ENCODE assay signal across 8 cellular contexts in the genomic region with DNA sequence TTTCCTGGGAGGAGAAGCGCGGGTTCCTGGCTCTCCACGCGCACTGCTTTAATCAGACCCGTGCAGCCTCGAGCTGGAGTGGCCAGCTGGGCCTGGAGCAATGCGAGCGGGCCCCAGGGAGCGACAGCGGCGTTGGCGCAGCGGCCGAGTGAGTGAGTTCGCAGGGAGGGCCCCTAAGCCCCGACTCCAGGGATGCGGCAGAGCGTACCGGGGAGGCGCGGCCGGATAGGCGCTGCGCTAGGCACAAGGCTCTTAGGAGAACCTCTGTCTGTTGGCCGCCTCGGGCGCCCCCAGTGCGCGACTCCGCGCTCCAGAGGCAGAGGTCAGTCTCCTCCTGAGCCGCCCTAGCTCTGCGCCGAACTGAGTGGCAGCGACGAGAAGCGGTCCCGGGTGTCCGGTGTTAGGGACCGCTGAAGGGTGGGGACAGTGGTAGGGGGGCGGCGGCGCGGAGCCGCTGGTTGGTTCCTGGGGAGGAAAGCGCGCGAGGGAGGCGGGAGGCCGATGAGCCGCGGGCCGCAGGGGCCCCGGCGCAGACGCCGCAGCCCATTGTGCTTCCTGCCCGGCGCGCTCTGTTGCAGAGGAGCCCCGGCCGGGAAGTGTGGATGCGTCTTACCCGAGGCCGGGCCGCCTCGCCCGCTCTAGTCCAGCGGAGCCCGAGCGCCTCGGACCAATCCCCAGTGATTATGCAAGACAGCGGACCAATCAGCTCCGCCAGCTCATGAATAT. TPM values are rescaled to one million over a fixed set of nuclear protein-coding genes. Genes with fewer than 3 reads are reported as not detected.
DNase-seq lines count a peak whose midpoint lies in the region; ATAC-seq, FAIRE-seq and TF ChIP-seq lines count a peak whose summit lies in the region.

No MANE protein-coding gene starts in this region.

- H3K36me3 ChIP-seq in PC-3 (ENCODE audit: low read depth, low read length) (no peaks in the 10 kb centered on the region), adrenal gland (replicated peaks in 1 of 2) (no peaks in the 10 kb centered on the region), heart right ventricle (peaks cover 0 to 7% (median 0%) of the 10 kb centered on the region in 9 donors), pancreas (no peaks in the 10 kb centered on the region)

- H3K4me3 ChIP-seq in PC-3 (ENCODE audit: low read length) = peak overlapping the region; percentile 94
- H3K4me3 ChIP-seq in adrenal gland = peak overlapping the region in 2 of 4 donors; percentile 27 to 43
- peak overlapping the region; percentile 17 to 62 (median 48) for H3K4me3 ChIP-seq in heart right ventricle
- peak overlapping the region in 3 of 4 donors; percentile 7 to 51 (median 11) for H3K4me3 ChIP-seq in pancreas

- FAIRE-seq in pancreas (lab: Jason Lieb, UNC) = no peak

- H3K9me3 Mint-ChIP-seq in activated CD4-positive, alpha-beta T cell treated with anti-CD3 and anti-CD28 coated beads for 36 hours (ENCODE audit: low read depth) = no peaks in the 10 kb centered on the region

- intact Hi-C loops in activated CD4-positive, alpha-beta T cell treated with anti-CD3 and anti-CD28 coated beads for 36 hours (cut with DNase I, micrococcal nuclease) = loop anchor here (1.0 to 10.0 kb wide), 6 partner anchors 8 to 1370 kb away; partner anchors contain the start of genes GAD1 (in 2 of the 2), SP5 (in 2 of the 2) and DLX2 (in 1 of the 2)
- intact Hi-C loops in PC-3 (cut with micrococcal nuclease) (loop anchor here (1.0 to 2.0 kb wide), 3 partner anchors 9 to 46 kb away; no protein-coding TSS in a partner anchor), adrenal gland (cut with DNase I) (no loop called here), heart right ventricle (cut with DNase I) (no loop called here), pancreas (cut with DNase I) (no loop called here)

- no peaks in the 10 kb centered on the region for H3K9me2 ChIP-seq in PC-3 (replicated peaks; ENCODE audit: low read length)

- H3K9me3 ChIP-seq in PC-3 (ENCODE audit: low read length) (no peaks in the 10 kb centered on the region), adrenal gland (replicated peaks in 1 of 3) (no peaks in the 10 kb centered on the region), heart right ventricle (no peaks in the 10 kb centered on the region), pancreas (no peaks in the 10 kb centered on the region)

- peak overlapping the region; percentile 100 for H3K4me2 ChIP-seq in PC-3 (ENCODE audit: low read length)

- H3F3A ChIP-seq in PC-3 (ENCODE audit: low read length, unreplicated experiment) = peaks cover 3% of the 10 kb centered on the region

- no peak overlapping the region for H3K27ac Mint-ChIP-seq in activated CD4-positive, alpha-beta T cell treated with anti-CD3 and anti-CD28 coated beads for 36 hours

- WGBS in adrenal gland, 4 donors = 1 to 2% (median 2%) methylated on average over 9 to 74 of the region's 74 CpGs
- 0 to 1% methylated on average over 64 to 74 of the region's 74 CpGs for WGBS in heart right ventricle, 2 donors
- 2 to 4% methylated on average over 59 to 74 of the region's 74 CpGs for WGBS in pancreas, 2 donors

- H2AFZ ChIP-seq in PC-3 (ENCODE audit: low read length) = peak overlapping the region; percentile 78

- H3K27me3 ChIP-seq in PC-3 (ENCODE audit: low read length) (no peaks in the 10 kb centered on the region), adrenal gland (peaks cover 96% of the 10 kb centered on the region), heart right ventricle (peaks cover 72 to 100% (median 100%) of the 10 kb centered on the region in 7 donors), pancreas (peaks cover 3 to 92% (median 36%) of the 10 kb centered on the region in 4 donors)

- H3K27ac ChIP-seq in PC-3 (ENCODE audit: low read length) = peak overlapping the region; percentile 60
- peak overlapping the region in 1 of 5 donors; percentile 19 for H3K27ac ChIP-seq in adrenal gland
- H3K27ac ChIP-seq in heart right ventricle = no peak overlapping the region
- no peak overlapping the region for H3K27ac ChIP-seq in pancreas

- no peak for TF ChIP-seq POLR2A in adrenal gland (IDR thresholded peaks at IDR 0.05)

- no peak for TF ChIP-seq CTCF in PC-3 (conservative IDR thresholded peaks at IDR 0.05; ENCODE audit: low read depth, low read length)
- TF ChIP-seq CTCF in adrenal gland (IDR thresholded peaks at IDR 0.05) = no peak
- peak in 1 of 9 donors; percentile 4 for TF ChIP-seq CTCF in heart right ventricle (IDR thresholded peaks at IDR 0.05)
- TF ChIP-seq CTCF in pancreas (IDR thresholded peaks at IDR 0.05) = no peak

- peak overlapping the region; percentile 73 for H3K4me3 Mint-ChIP-seq in activated CD4-positive, alpha-beta T cell treated with anti-CD3 and anti-CD28 coated beads for 36 hours

- BruUV-seq in PC-3 (replicated peaks; lab: Mats Ljungman, UMichigan) = TSS peak; percentile 83

- H3K79me2 ChIP-seq in PC-3 (ENCODE audit: low read length) = peaks cover 26% of the 10 kb centered on the region

- H4K20me1 ChIP-seq in PC-3 (ENCODE audit: low read length) = no peaks in the 10 kb centered on the region

- CTCF ChIA-PET in activated CD4-positive, alpha-beta T cell treated with anti-CD3 and anti-CD28 coated beads for 36 hours (lab: Charles Lee) = interaction anchor here (0.6 to 7.2 kb wide), 4 partner anchors 9 to 509 kb away, joined by 3 to 93 read pairs (median 3); partner anchors contain the start of gene DLX2
- CTCF ChIA-PET in PC-3 (lab: Charles Lee) = interaction anchor here (0.5 to 1.4 kb wide), 4 partner anchors 14 to 386 kb away, joined by 3 to 7 read pairs (median 3); no protein-coding TSS in a partner anchor

- peaks cover 55% of the 10 kb centered on the region for H3K4me1 Mint-ChIP-seq in activated CD4-positive, alpha-beta T cell treated with anti-CD3 and anti-CD28 coated beads for 36 hours

- peak; percentile 78 for ATAC-seq in activated CD4-positive, alpha-beta T cell treated with anti-CD3 and anti-CD28 coated beads for 36 hours
- ATAC-seq in GM21723 (IDR thresholded peaks at IDR 0.05; ENCODE audit: unreplicated experiment) (peak; percentile 91), PC-3 (peak; percentile 90), heart right ventricle (peak; percentile 83 to 94 (median 86)), pancreas (peak; percentile 71 to 87 (median 82))

- POLR2A ChIA-PET in activated CD4-positive, alpha-beta T cell treated with anti-CD3 and anti-CD28 coated beads for 36 hours (lab: Charles Lee) = interaction anchor here (0.9 kb wide), 1 partner anchor 11 kb away, joined by 3 read pairs; no protein-coding TSS in a partner anchor
- POLR2A ChIA-PET in PC-3 (lab: Charles Lee; ENCODE audit: unreplicated experiment) = interaction anchor here (0.5 to 0.9 kb wide), 7 partner anchors 11 to 117 kb away, joined by 3 to 9 read pairs (median 4); partner anchors contain the start of gene METAP1D

- H3K27me3 Mint-ChIP-seq in activated CD4-positive, alpha-beta T cell treated with anti-CD3 and anti-CD28 coated beads for 36 hours = peaks cover 82% of the 10 kb centered on the region

- peak; percentile 78 for DNase-seq in activated CD4-positive, alpha-beta T cell treated with anti-CD3 and anti-CD28 coated beads for 36 hours
- DNase-seq in activated CD4-positive, alpha-beta T cell treated with anti-CD3 and anti-CD28 coated beads for 1 hour = no peak
- DNase-seq in HuH-7.5 (ENCODE audit: low spot score) (peak; percentile 95), PC-3 (peak; percentile 96), adrenal gland (peak; percentile 69 to 92 (median 80)), heart right ventricle (peak; percentile 67 to 70), pancreas (peak in 5 of 6 donors; percentile 51 to 80 (median 61))

- H3K4me1 ChIP-seq in PC-3 (ENCODE audit: insufficient read depth, low read length) (peaks cover 16% of the 10 kb centered on the region; the same call in 1 of the 2 replicates), adrenal gland (replicated peaks in 1 of 2) (peaks cover 16 to 33% of the 10 kb centered on the region in 2 donors), heart right ventricle (peaks cover 10 to 83% (median 41%) of the 10 kb centered on the region in 9 donors), pancreas (peaks cover 0 to 24% (median 4%) of the 10 kb centered on the region in 3 donors)

- peaks cover 2% of the 10 kb centered on the region for H3K36me3 Mint-ChIP-seq in activated CD4-positive, alpha-beta T cell treated with anti-CD3 and anti-CD28 coated beads for 36 hours (ENCODE audit: low read depth)

- H3K9ac ChIP-seq in PC-3 (ENCODE audit: low read length) = peak overlapping the region; percentile 79

RNA-seq across cellular contexts. Expression of gene DLX1, which starts 0.4 kb away (rescaled TPM):
- total RNA-seq in activated CD4-positive, alpha-beta T cell treated with anti-CD3 and anti-CD28 coated beads for 36 hours = not detected
- 7.6 and 13.2 TPM in 2 replicates for total RNA-seq in PC-3 (2014; rRNA removed)
- total RNA-seq in adrenal gland = 1 to 10 TPM in 1 of 8 donors, under 1 TPM in 2, not detected in 5; 0.28 to 1.3 (median 0.53) TPM
- polyA plus RNA-seq in adrenal gland = 1 to 10 TPM in 1 of 3 donors, under 1 TPM in 2; 0.47 to 1.4 (median 0.64) TPM
- total RNA-seq in heart right ventricle = under 1 TPM in 1 of 10 donors, not detected in 9; 0.41 TPM
- polyA plus RNA-seq in heart right ventricle = under 1 TPM in 1 of 2 donors, not detected in 1; 0.10 TPM
- total RNA-seq in pancreas = under 1 TPM in 1 of 6 donors, not detected in 5; 0.25 TPM
- under 1 TPM; 0.15 to 0.26 TPM for polyA plus RNA-seq in pancreas

RNA-seq across cellular contexts. Expression of gene DLX2, which starts 17.8 kb away (rescaled TPM):
- total RNA-seq in activated CD4-positive, alpha-beta T cell treated with anti-CD3 and anti-CD28 coated beads for 36 hours = not detected
- total RNA-seq in PC-3 (2014; rRNA removed) = 0.29 and 1.4 TPM in 2 replicates
- under 1 TPM in 3 of 8 donors, not detected in 5; 0.15 to 0.49 (median 0.28) TPM for total RNA-seq in adrenal gland
- under 1 TPM; 0.07 to 0.32 (median 0.13) TPM for polyA plus RNA-seq in adrenal gland
- under 1 TPM in 1 of 10 donors, not detected in 9; 0.11 TPM for total RNA-seq in heart right ventricle
- polyA plus RNA-seq in heart right ventricle = not detected
- not detected for total RNA-seq in pancreas
- polyA plus RNA-seq in pancreas = not detected

Comparison
In these comparisons a context has a peak if more than half of its experiments do, and no peak if none do; other contexts are left out.
1. intact Hi-C loops: an anchor here in activated CD4-positive, alpha-beta T cell treated with anti-CD3 and anti-CD28 coated beads for 36 hours (1.0 to 10.0 kb wide) and PC-3 (1.0 to 2.0 kb wide); none called in adrenal gland, heart right ventricle and pancreas.